ENCODE assay signal across 10 cellular contexts in the genomic region with DNA sequence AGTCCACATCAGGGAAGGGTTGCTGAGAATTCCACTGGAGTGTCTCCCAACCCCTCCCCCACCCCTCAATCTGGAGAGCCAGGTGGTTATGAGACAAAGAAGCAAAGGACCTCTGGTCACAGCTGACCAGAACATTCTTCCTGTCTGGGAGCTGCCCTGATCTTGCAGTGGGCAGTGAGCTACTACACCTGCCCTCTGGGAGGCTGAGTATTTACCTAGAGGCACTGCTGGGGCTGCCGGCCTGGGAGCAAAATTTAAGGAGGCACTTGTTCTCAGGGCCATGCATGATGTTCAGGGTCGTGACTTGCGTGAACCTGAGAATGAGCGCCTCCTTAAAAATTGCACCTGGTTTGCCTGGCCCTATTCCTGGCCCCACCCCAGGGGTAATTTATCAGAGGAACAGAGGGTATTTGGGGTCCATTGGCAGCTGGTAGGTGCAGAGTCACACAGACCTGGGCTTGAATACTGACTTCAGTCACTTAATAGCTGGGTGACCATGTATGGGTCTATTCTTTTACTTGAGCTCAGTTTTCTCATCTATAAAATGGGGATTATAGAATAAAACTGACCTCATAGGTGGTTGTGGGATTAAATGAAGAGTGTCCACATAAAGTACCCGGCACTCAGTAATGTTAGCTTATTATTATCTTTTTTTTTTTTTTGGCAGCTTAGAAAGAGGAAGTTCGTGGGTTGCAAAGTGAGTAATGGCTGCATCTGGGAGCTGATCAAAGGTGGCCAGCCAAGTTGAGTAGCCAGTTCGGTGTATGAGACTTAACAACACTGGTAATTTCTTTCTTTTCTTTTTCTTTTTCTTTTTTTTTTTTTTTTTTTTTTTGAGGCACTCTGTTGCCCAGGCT.
A peak's percentile ranks its signal among the peaks of the same experiment; 100 is the strongest.
DNase-seq lines count a peak whose midpoint lies in the region; ATAC-seq lines count a peak whose summit lies in the region.
"Had no signal": no experiment of that assay in that cellular context is flagged by ENCODE, and none has a peak within 500 bp of the region (broad histone marks: within the 10 kb centered on the region; RNA-seq: fewer than 3 reads in every experiment).

No MANE protein-coding gene starts in this region.

- H3K4me3 ChIP-seq in HUES6 (ENCODE audit: low read depth, low read length), result no peak overlapping the region

- ATAC-seq in HG02678 (IDR thresholded peaks at IDR 0.05; ENCODE audit: unreplicated experiment) (no peak), GM21515 (IDR thresholded peaks at IDR 0.05; ENCODE audit: unreplicated experiment) (no peak), GM19397 (IDR thresholded peaks at IDR 0.05; ENCODE audit: unreplicated experiment) (no peak)

- no peaks in the 10 kb centered on the region for H3K36me3 ChIP-seq in HUES6 (ENCODE audit: control insufficient read depth, insufficient read depth, low read length)

- peak; percentile 98 for DNase-seq in DMS53 treated with DMSO at 0.1 percent for 48 hours (lab: John Stamatoyannopoulos, UW; ENCODE audit: unreplicated experiment)
- DNase-seq in SIG-M5 (lab: John Stamatoyannopoulos, UW), result peak; percentile 47
- peak; percentile 44 for DNase-seq in iPS-NIHi7 (ENCODE audit: extremely low spot score)
- no peak for DNase-seq in epidermal melanocyte (ENCODE audit: insufficient read length, low spot score)
- DNase-seq: NCI-H2107; stimulated activated CD4-positive, alpha-beta T cell treated with anti-CD3 and anti-CD28 coated beads, Interleukin-4, amount 100 ng/mL, for 1 hour had no signal

- H3K4me1 ChIP-seq in HUES6 (ENCODE audit: control insufficient read depth, insufficient read depth, low read length), result peaks cover 44% of the 10 kb centered on the region

- H3K27me3 ChIP-seq in HUES6 (ENCODE audit: control insufficient read depth, insufficient read depth, low read length), result no peaks in the 10 kb centered on the region

- no peak overlapping the region for H3K27ac ChIP-seq in HUES6 (ENCODE audit: low read depth, low read length)

- H3K9me3 ChIP-seq in HUES6 (ENCODE audit: control insufficient read depth, insufficient read depth, low read depth, low read length), result no peaks in the 10 kb centered on the region

- peak overlapping the region; percentile 5 for H3K9ac ChIP-seq in HUES6 (ENCODE audit: low read length)
